Comparison of ENCODE assay signal across 22 cellular contexts in the genomic region with DNA sequence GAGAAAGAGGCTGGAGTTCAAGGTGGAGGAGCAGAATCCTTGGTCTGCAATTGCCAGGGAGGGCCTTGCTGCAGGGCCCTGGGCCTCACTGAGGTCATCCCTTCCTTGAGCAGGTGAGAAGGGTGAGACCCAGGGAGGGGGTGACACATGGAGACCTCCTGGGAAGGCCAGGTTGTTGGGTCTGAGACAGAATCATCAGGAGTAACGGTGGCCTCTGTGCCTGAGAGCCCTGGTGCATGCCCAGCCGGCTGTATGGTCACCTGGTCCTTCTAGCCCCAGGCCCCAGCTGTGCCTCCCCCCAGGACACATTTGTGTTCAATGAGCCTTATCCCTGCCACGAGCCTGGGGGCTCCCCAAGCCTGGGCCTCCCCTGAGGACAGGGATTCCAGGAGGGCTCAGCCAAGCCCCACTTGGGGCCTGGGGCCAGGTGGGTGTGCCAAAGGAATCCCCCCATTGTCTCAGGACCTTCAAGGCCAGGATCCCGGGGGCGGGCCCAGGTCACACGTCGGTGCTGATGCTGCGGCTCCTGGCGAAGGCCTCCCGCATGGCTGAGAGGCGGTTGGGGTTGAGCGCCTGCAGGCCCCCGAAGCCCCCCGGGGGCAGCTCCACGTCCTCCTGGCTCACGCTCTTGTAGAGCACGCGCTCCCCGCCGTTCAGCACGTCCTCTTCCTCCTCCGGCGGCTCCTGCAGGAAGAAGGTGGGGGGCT. TPM values are rescaled to one million over a fixed set of nuclear protein-coding genes. Genes with fewer than 3 reads are reported as not detected.
"Had no signal": no experiment of that assay in that cellular context is flagged by ENCODE, and none has a peak within 500 bp of the region (broad histone marks: within the 10 kb centered on the region; RNA-seq: fewer than 3 reads in every experiment).

No MANE protein-coding gene starts in this region.

- DNase-seq: activated CD4-positive, alpha-beta T cell treated with anti-CD3 and anti-CD28 coated beads, Interleukin-2, amount 10 ng/mL, durations not matched to agents 24 days and 14 days; activated CD8-positive, alpha-beta T cell treated with anti-CD3 and anti-CD28 coated beads for 36 hours; activated naive CD4-positive, alpha-beta T cell; activated T-cell treated with anti-CD3 and anti-CD28 coated beads, Interleukin-2, amount 50 U/mL, for 1 hour; anterior cingulate cortex; gastrocnemius medialis; head of caudate nucleus; nucleus accumbens; stimulated activated CD4-positive, alpha-beta T cell treated with anti-CD3 and anti-CD28 coated beads, Interleukin-2, amount 100 ng/mL, for 24 hours; stimulated activated naive CD8-positive, alpha-beta T cell treated with anti-CD3 and anti-CD28 coated beads, Interleukin-15, Interleukin-2, amounts not matched to agents 100 U/mL and 50 U/mL, for 24 hours; substantia nigra had no signal

- H3K4me1 Mint-ChIP-seq: activated CD4-positive, alpha-beta T cell treated with anti-CD3 and anti-CD28 coated beads, Interleukin-2, amount 10 ng/mL, durations not matched to agents 24 days and 14 days; activated T-helper 17 cell treated with anti-CD3 and anti-CD28 coated beads, Interleukin-2, amount 50 U/mL, for 72 hours had no signal

- H3K9me3 Mint-ChIP-seq: activated CD4-positive, alpha-beta T cell treated with anti-CD3 and anti-CD28 coated beads, Interleukin-2, amount 10 ng/mL, durations not matched to agents 24 days and 14 days; activated CD8-positive, alpha-beta T cell treated with anti-CD3 and anti-CD28 coated beads for 36 hours; activated T-helper 17 cell treated with anti-CD3 and anti-CD28 coated beads, Interleukin-2, amount 50 U/mL, for 72 hours; mesothelial cell of epicardium; natural killer cell treated with Interleukin-12 subunit alpha and Interleukin-12 subunit beta and Interleukin-15 and Interleukin-18, amount 100 ng/mL, for 72 hours; T-helper 2 cell treated with Interferon-gamma antibody and Interleukin-4, amounts not matched to agents 5 μg/mL and 100 μg/mL, for 36 hours had no signal

- H3K27ac ChIP-seq: coronary artery, gastrocnemius medialis, tibial nerve, vagina had no signal

- H3K4me3 Mint-ChIP-seq: activated CD4-positive, alpha-beta T cell treated with anti-CD3 and anti-CD28 coated beads, Interleukin-2, amount 10 ng/mL, durations not matched to agents 24 days and 14 days; activated CD8-positive, alpha-beta T cell treated with anti-CD3 and anti-CD28 coated beads for 36 hours; activated T-helper 17 cell treated with anti-CD3 and anti-CD28 coated beads, Interleukin-2, amount 50 U/mL, for 72 hours; mesothelial cell of epicardium; natural killer cell treated with Interleukin-12 subunit alpha and Interleukin-12 subunit beta and Interleukin-15 and Interleukin-18, amount 100 ng/mL, for 72 hours; T-helper 2 cell treated with Interferon-gamma antibody and Interleukin-4, amounts not matched to agents 5 μg/mL and 100 μg/mL, for 36 hours had no signal

- H3K36me3 ChIP-seq: gastrocnemius medialis, tibial nerve, vagina had no signal

- H3K36me3 Mint-ChIP-seq: mesothelial cell of epicardium; natural killer cell treated with Interleukin-12 subunit alpha and Interleukin-12 subunit beta and Interleukin-15 and Interleukin-18, amount 100 ng/mL, for 72 hours had no signal

- H3K27ac Mint-ChIP-seq: activated CD4-positive, alpha-beta T cell treated with anti-CD3 and anti-CD28 coated beads, Interleukin-2, amount 10 ng/mL, durations not matched to agents 24 days and 14 days; activated CD8-positive, alpha-beta T cell treated with anti-CD3 and anti-CD28 coated beads for 36 hours; activated T-helper 17 cell treated with anti-CD3 and anti-CD28 coated beads, Interleukin-2, amount 50 U/mL, for 72 hours; natural killer cell treated with Interleukin-12 subunit alpha and Interleukin-12 subunit beta and Interleukin-15 and Interleukin-18, amount 100 ng/mL, for 72 hours; T-helper 2 cell treated with Interferon-gamma antibody and Interleukin-4, amounts not matched to agents 5 μg/mL and 100 μg/mL, for 36 hours had no signal

- H3K4me3 ChIP-seq: coronary artery, gastrocnemius medialis, tibial nerve, vagina had no signal

- H3K27me3 ChIP-seq: vagina had no signal

- ATAC-seq: activated CD8-positive, alpha-beta T cell treated with anti-CD3 and anti-CD28 coated beads for 36 hours; activated T-helper 17 cell treated with anti-CD3 and anti-CD28 coated beads, Interleukin-2, amount 50 U/mL, for 72 hours; gastrocnemius medialis; natural killer cell treated with Interleukin-12 subunit alpha and Interleukin-12 subunit beta and Interleukin-15 and Interleukin-18, amount 100 ng/mL, for 72 hours; stimulated activated naive CD8-positive, alpha-beta T cell treated with anti-CD3 and anti-CD28 coated beads, Interleukin-15, Interleukin-2, amounts not matched to agents 100 U/mL and 50 U/mL, for 24 hours had no signal

- H3K4me1 ChIP-seq: gastrocnemius medialis had no signal

- H3K9me3 ChIP-seq: gastrocnemius medialis, tibial nerve, vagina had no signal

RNA-seq across cellular contexts. Expression of a gene that starts 30.5 kb away (rescaled TPM):
- total RNA-seq: activated CD4-positive, alpha-beta T cell treated with anti-CD3 and anti-CD28 coated beads, Interleukin-2, amount 10 ng/mL, durations not matched to agents 24 days and 14 days; activated CD8-positive, alpha-beta T cell treated with anti-CD3 and anti-CD28 coated beads for 36 hours; activated T-helper 17 cell treated with anti-CD3 and anti-CD28 coated beads, Interleukin-2, amount 50 U/mL, for 72 hours; gastrocnemius medialis; kidney epithelial cell; lower leg skin; natural killer cell treated with Interleukin-12 subunit alpha and Interleukin-12 subunit beta and Interleukin-15 and Interleukin-18, amount 100 ng/mL, for 72 hours; skeletal muscle tissue; vagina had no signal
- polyA plus RNA-seq: esophagus had no signal

RNA-seq across cellular contexts. Expression of a gene that starts 44.2 kb away (rescaled TPM):
- total RNA-seq: activated CD4-positive, alpha-beta T cell treated with anti-CD3 and anti-CD28 coated beads, Interleukin-2, amount 10 ng/mL, durations not matched to agents 24 days and 14 days; activated T-helper 17 cell treated with anti-CD3 and anti-CD28 coated beads, Interleukin-2, amount 50 U/mL, for 72 hours; natural killer cell treated with Interleukin-12 subunit alpha and Interleukin-12 subunit beta and Interleukin-15 and Interleukin-18, amount 100 ng/mL, for 72 hours had no signal

RNA-seq across cellular contexts. Expression of a gene that starts 53.9 kb away (rescaled TPM):
- total RNA-seq: activated CD4-positive, alpha-beta T cell treated with anti-CD3 and anti-CD28 coated beads, Interleukin-2, amount 10 ng/mL, durations not matched to agents 24 days and 14 days; activated CD8-positive, alpha-beta T cell treated with anti-CD3 and anti-CD28 coated beads for 36 hours; activated T-helper 17 cell treated with anti-CD3 and anti-CD28 coated beads, Interleukin-2, amount 50 U/mL, for 72 hours; gastrocnemius medialis; kidney epithelial cell; lower leg skin; mesothelial cell of epicardium; natural killer cell treated with Interleukin-12 subunit alpha and Interleukin-12 subunit beta and Interleukin-15 and Interleukin-18, amount 100 ng/mL, for 72 hours; vagina had no signal
- polyA plus RNA-seq: esophagus had no signal

RNA-seq across cellular contexts. Expression of a gene that starts 57.5 kb away (rescaled TPM):
- total RNA-seq: activated CD4-positive, alpha-beta T cell treated with anti-CD3 and anti-CD28 coated beads, Interleukin-2, amount 10 ng/mL, durations not matched to agents 24 days and 14 days; activated CD8-positive, alpha-beta T cell treated with anti-CD3 and anti-CD28 coated beads for 36 hours; activated T-helper 17 cell treated with anti-CD3 and anti-CD28 coated beads, Interleukin-2, amount 50 U/mL, for 72 hours; gastrocnemius medialis; kidney epithelial cell; mesothelial cell of epicardium; natural killer cell treated with Interleukin-12 subunit alpha and Interleukin-12 subunit beta and Interleukin-15 and Interleukin-18, amount 100 ng/mL, for 72 hours; skeletal muscle tissue had no signal
